ENCODE assay signal across 8 cellular contexts in the genomic region with DNA sequence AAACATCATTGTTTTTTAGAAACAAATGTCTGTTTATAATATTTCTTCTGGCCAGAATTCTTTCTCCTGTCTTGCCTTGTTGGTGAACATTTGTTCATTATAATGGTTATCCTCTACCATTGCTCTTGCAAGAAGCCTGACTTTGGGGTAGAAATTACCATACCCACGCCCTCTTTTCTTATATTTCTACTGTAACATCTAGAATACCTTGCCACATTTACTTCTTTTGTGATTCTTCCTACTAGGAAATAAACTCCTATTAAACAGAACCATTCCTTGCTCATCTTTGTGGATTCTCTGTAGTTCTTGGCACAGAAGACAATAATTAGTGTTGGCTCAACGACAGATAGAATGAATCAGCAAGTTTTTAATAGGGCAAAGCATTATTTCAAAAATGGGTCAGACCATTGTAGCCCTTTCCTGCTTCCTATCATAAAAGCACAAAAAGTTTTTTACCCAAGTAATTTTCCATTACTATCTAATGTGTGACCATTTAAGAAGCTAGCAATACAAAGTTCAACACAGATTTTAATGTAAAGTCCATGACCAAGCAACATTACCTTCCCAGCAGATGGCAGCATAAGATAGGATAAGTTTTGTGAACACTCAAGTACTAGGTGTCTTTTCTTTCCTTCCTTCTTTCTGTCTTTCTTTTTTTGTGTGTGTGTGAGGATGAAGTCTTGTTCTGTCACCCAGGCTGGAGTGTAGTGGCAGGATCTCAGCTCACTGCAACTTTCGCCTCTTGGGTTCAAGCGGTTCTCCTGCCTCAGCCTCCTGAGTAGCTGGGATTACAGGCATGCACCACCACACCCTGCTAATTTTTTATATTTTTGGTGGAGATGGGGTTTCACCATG.
DNase-seq lines count a peak whose midpoint lies in the region; ATAC-seq, FAIRE-seq and TF ChIP-seq lines count a peak whose summit lies in the region.

No MANE protein-coding gene starts in this region.

- H3K4me1 ChIP-seq in Loucy (ENCODE audit: insufficient read depth, low read length, poor library complexity, severe bottlenecking) (no peaks in the 10 kb centered on the region), PC-9 (replicated peaks; ENCODE audit: insufficient read depth) (peaks cover 10% of the 10 kb centered on the region)

- peak; percentile 75 for TF ChIP-seq CTCF in Loucy (conservative IDR thresholded peaks at IDR 0.05; ENCODE audit: low read length)
- TF ChIP-seq CTCF in PC-9 (conservative IDR thresholded peaks at IDR 0.05): peak; percentile 82

- DNase-seq in DMS79 treated with DMSO at 0.1 percent for 48 hours (lab: John Stamatoyannopoulos, UW): peak; percentile 69
- DNase-seq in PC-9: peak; percentile 19 to 53
- peak; percentile 38 for DNase-seq in mucosa of gallbladder (ENCODE audit: low spot score)
- DNase-seq in 8988T: no peak
- DNase-seq in effector CD4-positive, alpha-beta T cell: no peak

- H3F3A ChIP-seq in Loucy (ENCODE audit: low read depth) (no peaks in the 10 kb centered on the region), PC-9 (ENCODE audit: insufficient read depth, low read depth) (no peaks in the 10 kb centered on the region)

- FAIRE-seq in endometrium (lab: Jason Lieb, UNC): peak; percentile 86

- H3K4me3 ChIP-seq in Loucy (ENCODE audit: low read length, poor library complexity, severe bottlenecking) (no peak overlapping the region), PC-9 (no peak overlapping the region)

- no peak overlapping the region for H3K9ac ChIP-seq in Loucy (ENCODE audit: low read depth, low read length, poor library complexity, severe bottlenecking)

- intact Hi-C loops in PC-9 (cut with micrococcal nuclease; ENCODE audit: unreplicated experiment): loop anchor here (1.0 to 10.0 kb wide), 7 partner anchors 217 to 1230 kb away; a partner anchor contains a TSS

- H2AFZ ChIP-seq in Loucy (ENCODE audit: low read length) (no peak overlapping the region), PC-9 (no peak overlapping the region)

- ATAC-seq in GM21717 (IDR thresholded peaks at IDR 0.05; ENCODE audit: unreplicated experiment): peak; percentile 79

- BruUV-seq in PC-9 (replicated peaks; lab: Mats Ljungman, UMichigan): no TSS peak

- H3K9me2 ChIP-seq in Loucy (replicated peaks; ENCODE audit: low read depth, low read length): no peaks in the 10 kb centered on the region
- no peaks in the 10 kb centered on the region for H3K9me2 ChIP-seq in PC-9 (ENCODE audit: insufficient read depth)

- H3K36me3 ChIP-seq in Loucy (ENCODE audit: insufficient read depth, low read length) (no peaks in the 10 kb centered on the region), PC-9 (ENCODE audit: low read depth) (no peaks in the 10 kb centered on the region)

- peak overlapping the region; percentile 26 for H3K27ac ChIP-seq in PC-9

- CTCF ChIA-PET in PC-9 (lab: Charles Lee): interaction anchor here (0.6 to 3.3 kb wide), 12 partner anchors 30 to 1230 kb away, joined by 3 to 49 read pairs (median 4); no protein-coding TSS in a partner anchor

- no peaks in the 10 kb centered on the region for H4K20me1 ChIP-seq in Loucy (ENCODE audit: insufficient read depth, low read length, poor library complexity, severe bottlenecking)
- no peaks in the 10 kb centered on the region for H4K20me1 ChIP-seq in PC-9 (ENCODE audit: insufficient read depth)

- H3K4me2 ChIP-seq in Loucy (ENCODE audit: low read depth, low read length, poor library complexity, severe bottlenecking): no peak overlapping the region
- H3K4me2 ChIP-seq in PC-9: no peak overlapping the region

- H3K27me3 ChIP-seq in Loucy (ENCODE audit: insufficient read depth, low read length, poor library complexity, severe bottlenecking) (no peaks in the 10 kb centered on the region), PC-9 (ENCODE audit: insufficient read depth, low read depth) (no peaks in the 10 kb centered on the region)

- POLR2A ChIA-PET in PC-9 (lab: Charles Lee; ENCODE audit: unreplicated experiment): interaction anchor here (0.7 kb wide), 1 partner anchor 301 kb away, joined by 4 read pairs; no protein-coding TSS in a partner anchor

- no peaks in the 10 kb centered on the region for H3K79me2 ChIP-seq in Loucy (ENCODE audit: insufficient read depth, low read length)
- H3K79me2 ChIP-seq in PC-9 (ENCODE audit: low read depth): no peaks in the 10 kb centered on the region

- H3K9me3 ChIP-seq in Loucy (ENCODE audit: insufficient read depth, low read depth, low read length): no peaks in the 10 kb centered on the region
- H3K9me3 ChIP-seq in PC-9 (ENCODE audit: insufficient read depth, low read depth): no peaks in the 10 kb centered on the region

Comparison
In these comparisons a context has a peak if more than half of its experiments do, and no peak if none do; other contexts are left out.
1. DNase-seq: peak in DMS79 treated with DMSO at 0.1 percent for 48 hours (single experiment), PC-9 (2 of 2) and mucosa of gallbladder (single experiment); none in 8988T (single experiment) and effector CD4-positive, alpha-beta T cell (single experiment).